ENCODE assay signal across 36 cellular contexts in the genomic region with DNA sequence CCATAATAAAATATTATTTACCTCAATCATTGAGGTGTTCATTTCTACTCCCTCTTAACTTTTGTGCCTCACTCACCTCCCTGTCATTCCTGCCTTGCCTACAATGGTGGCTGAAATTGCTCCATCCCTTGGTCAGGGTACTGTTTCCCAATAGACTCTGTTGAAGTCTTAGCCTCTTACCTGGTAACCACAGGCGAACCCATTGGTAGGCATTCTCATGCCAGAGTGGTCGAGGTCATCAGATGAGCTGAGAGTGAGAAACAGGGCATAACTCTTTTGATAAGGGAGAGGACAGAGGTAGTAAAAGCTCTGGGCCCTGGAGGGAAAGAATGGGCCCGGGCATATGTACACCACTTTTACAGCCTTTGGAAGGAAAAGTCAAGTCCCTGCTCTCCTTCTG.
"Had no signal": no experiment of that assay in that cellular context is flagged by ENCODE, and none has a peak within 500 bp of the region (broad histone marks: within the 10 kb centered on the region; RNA-seq: fewer than 3 reads in every experiment).

No MANE protein-coding gene starts in this region.

- H3K4me3 ChIP-seq: adrenal gland, body of pancreas, breast epithelium, cardiac muscle cell had no signal

- FAIRE-seq: astrocyte, TTC549 had no signal

- H3K27me3 ChIP-seq: adrenal gland, body of pancreas, brain microvascular endothelial cell, cardiac muscle cell had no signal

- H3K27ac ChIP-seq: adrenal gland, body of pancreas, brain microvascular endothelial cell, breast epithelium, cardiac muscle cell, VCaP had no signal

- ATAC-seq: activated CD8-positive, alpha-beta T cell treated with anti-CD3 and anti-CD28 coated beads for 36 hours; activated naive CD4-positive, alpha-beta T cell treated with anti-CD3 and anti-CD28 coated beads, Interleukin-2, amount 50 U/mL, for 72 hours; activated T-cell treated with anti-CD3 and anti-CD28 coated beads, Interleukin-2, amount 50 U/mL, for 4 hours; activated T-cell treated with anti-CD3 and anti-CD28 coated beads, Interleukin-2, amount 50 U/mL, for 72 hours; activated T-helper 17 cell treated with anti-CD3 and anti-CD28 coated beads, Interleukin-2, amount 50 U/mL, for 72 hours; body of pancreas; T-cell had no signal

- H3K9me3 ChIP-seq: adrenal gland, body of pancreas, breast epithelium had no signal

- H3K36me3 ChIP-seq: adrenal gland, brain microvascular endothelial cell, breast epithelium, cardiac muscle cell had no signal

- DNase-seq: activated B cell treated with CpG ODN at 0.5 μM for 24 hours; activated CD4-positive, alpha-beta memory T cell treated with anti-CD3 and anti-CD28 coated beads for 36 hours; activated CD4-positive, alpha-beta T cell treated with anti-CD3 and anti-CD28 coated beads for 4 hours; activated CD4-positive, alpha-beta T cell treated with anti-CD3 and anti-CD28 coated beads, Interleukin-2, amount 10 ng/mL, durations not matched to agents 24 days and 14 days; activated CD4-positive, alpha-beta T cell treated with anti-CD3 and anti-CD28 coated beads, Interleukin-2, amount 50 U/mL, for 1 hour; activated CD4-positive, alpha-beta T cell treated with anti-CD3 and anti-CD28 coated beads, Interleukin-2, amount 50 U/mL, for 4 hours; activated CD4-positive, CD25-positive, alpha-beta regulatory T cell treated with anti-CD3 and anti-CD28 coated beads, Interleukin-2, amount 50 U/mL, for 72 hours; activated CD8-positive, alpha-beta memory T cell treated with anti-CD3 and anti-CD28 coated beads, Interleukin-2, amount 50 U/mL, for 4 hours; activated CD8-positive, alpha-beta T cell treated with anti-CD3 and anti-CD28 coated beads for 36 hours; activated effector memory CD4-positive, alpha-beta T cell treated with anti-CD3 and anti-CD28 coated beads, Interleukin-2, amount 50 U/mL, for 16 hours; activated gamma-delta T cell treated with Interleukin-2 at 50 U/mL for 16 hours; activated naive CD4-positive, alpha-beta T cell; activated naive CD4-positive, alpha-beta T cell treated with anti-CD3 and anti-CD28 coated beads for 36 hours; activated naive CD4-positive, alpha-beta T cell treated with anti-CD3 and anti-CD28 coated beads, Interleukin-2, amount 50 U/mL, for 16 hours; activated naive CD8-positive, alpha-beta T cell treated with anti-CD3 and anti-CD28 coated beads for 36 hours; activated T-cell treated with anti-CD3 and anti-CD28 coated beads for 4 hours; activated T-cell treated with anti-CD3 and anti-CD28 coated beads, Interleukin-2, amount 50 U/mL, for 1 hour; activated T-cell treated with anti-CD3 and anti-CD28 coated beads, Interleukin-2, amount 50 U/mL, for 4 hours; activated T-cell treated with anti-CD3 and anti-CD28 coated beads, Interleukin-2, amount 50 U/mL, for 72 hours; adrenal gland; amniotic stem cell; aorta; body of pancreas; brain microvascular endothelial cell; caudate nucleus; cerebellar nuclear complex; T-cell; T-helper 2 cell; T-helper 9 cell had no signal

- H3K4me1 ChIP-seq: adrenal gland, body of pancreas, breast epithelium had no signal
